8 cellular contexts compared by ENCODE assay signal in the genomic region with DNA sequence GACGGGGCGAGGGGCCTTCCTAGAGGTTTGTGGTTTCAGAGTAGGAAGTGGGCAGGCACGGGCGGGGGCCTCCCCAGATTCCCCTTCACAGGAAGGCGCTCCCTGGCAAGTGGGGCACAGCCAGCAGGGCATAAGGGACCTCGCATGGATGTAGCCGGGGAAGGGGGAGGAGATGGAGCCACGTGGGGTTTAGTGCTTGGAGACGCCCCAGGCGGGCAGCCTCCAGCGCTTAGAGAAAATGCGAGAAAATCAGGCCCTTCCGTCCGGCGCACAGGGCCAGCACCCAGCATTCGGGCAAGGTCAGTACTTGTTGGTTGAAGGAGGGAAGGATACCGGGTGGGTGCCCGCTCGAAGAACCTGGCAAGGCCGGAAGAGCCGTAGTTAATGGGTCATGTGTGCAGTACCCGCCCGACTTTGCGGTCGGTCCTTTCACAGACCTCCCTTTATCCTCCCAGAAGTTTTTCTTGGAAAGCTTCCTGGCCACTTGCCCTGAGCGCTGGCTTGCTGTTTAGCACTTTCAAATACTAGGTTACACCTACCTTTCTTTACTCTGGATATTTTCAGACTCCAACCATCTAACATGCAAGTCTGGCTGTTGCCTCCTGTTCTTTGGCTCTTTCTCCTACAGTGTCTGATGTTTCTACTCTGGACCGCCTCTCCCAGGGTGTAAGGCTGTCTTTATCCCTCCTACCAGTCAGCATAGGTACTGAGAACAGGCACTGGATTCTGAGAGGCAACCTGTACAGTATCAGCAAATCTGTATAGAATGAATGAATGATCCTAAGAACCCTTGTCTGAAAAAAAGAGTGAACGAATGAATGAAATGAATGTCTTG.
DNase-seq lines count a peak whose midpoint lies in the region; ATAC-seq lines count a peak whose summit lies in the region.

No MANE protein-coding gene starts in this region.

- peak; percentile 64 for DNase-seq in DMS79 treated with DMSO at 0.1 percent for 48 hours (lab: John Stamatoyannopoulos, UW)
- peak; percentile 34 for DNase-seq in NCI-H526 treated with DMSO at 0.1 percent for 48 hours (lab: John Stamatoyannopoulos, UW)
- peak; percentile 77 for DNase-seq in foreskin melanocyte
- peak; percentile 19 for DNase-seq in pons (ENCODE audit: low spot score)
- no peak for DNase-seq in cortex of kidney (lab: John Stamatoyannopoulos, UW)

- ATAC-seq in HG03521 (IDR thresholded peaks at IDR 0.05; ENCODE audit: unreplicated experiment) (no peak), HG03442 (IDR thresholded peaks at IDR 0.05; ENCODE audit: unreplicated experiment) (no peak), HG03025 (IDR thresholded peaks at IDR 0.05; ENCODE audit: low FRiP score, unreplicated experiment) (no peak)
